In genomic region chr7:15998617-15999016, GRCh38 we compare ENCODE assay signal across 28 cellular contexts.
"Had no signal": no experiment of that assay in that cellular context is flagged by ENCODE, and none has a peak within 500 bp of the region (broad histone marks: within the 10 kb centered on the region; RNA-seq: fewer than 3 reads in every experiment).

No MANE protein-coding gene starts in this region.

- H3K9me3 Mint-ChIP-seq: activated CD4-positive, alpha-beta memory T cell treated with anti-CD3 and anti-CD28 coated beads for 36 hours; activated CD4-positive, alpha-beta T cell treated with anti-CD3 and anti-CD28 coated beads, Interleukin-2, amount 10 ng/mL, durations not matched to agents 24 days and 14 days; activated T-cell treated with anti-CD3 and anti-CD28 coated beads, Interleukin-2, amount 50 U/mL, for 24 hours; memory B cell; naive thymus-derived CD4-positive, alpha-beta T cell had no signal

- H3K36me3 Mint-ChIP-seq: activated CD4-positive, alpha-beta memory T cell treated with anti-CD3 and anti-CD28 coated beads for 36 hours; memory B cell; naive thymus-derived CD4-positive, alpha-beta T cell had no signal

- H3K4me1 Mint-ChIP-seq: activated CD4-positive, alpha-beta T cell treated with anti-CD3 and anti-CD28 coated beads, Interleukin-2, amount 10 ng/mL, durations not matched to agents 24 days and 14 days; memory B cell; naive thymus-derived CD4-positive, alpha-beta T cell had no signal

- H3K4me3 ChIP-seq: dorsolateral prefrontal cortex, heart right ventricle, ovary, psoas muscle, right atrium auricular region, tibial nerve had no signal

- H3K9me3 ChIP-seq: heart right ventricle, ovary, psoas muscle, right atrium auricular region, tibial nerve had no signal

- DNase-seq: activated CD4-positive, alpha-beta memory T cell treated with anti-CD3 and anti-CD28 coated beads for 36 hours; activated CD4-positive, alpha-beta T cell treated with anti-CD3 and anti-CD28 coated beads, Interleukin-2, amount 10 ng/mL, durations not matched to agents 24 days and 14 days; activated CD8-positive, alpha-beta memory T cell treated with anti-CD3 and anti-CD28 coated beads, Interleukin-2, amount 50 U/mL, for 48 hours; activated gamma-delta T cell treated with Interleukin-2 at 50 U/mL for 16 hours; activated naive CD4-positive, alpha-beta T cell treated with anti-CD3 and anti-CD28 coated beads, Interleukin-2, amount 50 U/mL, for 16 hours; activated T-cell treated with anti-CD3 and anti-CD28 coated beads, Interleukin-2, amount 50 U/mL, for 24 hours; amniotic stem cell; brain microvascular endothelial cell; central memory CD4-positive, alpha-beta T cell; dorsolateral prefrontal cortex; effector memory CD4-positive, alpha-beta T cell; heart right ventricle; midbrain; naive thymus-derived CD4-positive, alpha-beta T cell; ovary; psoas muscle; stimulated activated CD4-positive, alpha-beta T cell treated with anti-CD3 and anti-CD28 coated beads, Interleukin-2, amount 100 ng/mL, for 48 hours; stimulated activated naive CD4-positive, alpha-beta T cell treated with Interleukin-2 at 50 U/mL for 16 hours; T-helper 1 cell had no signal

- H3K27me3 Mint-ChIP-seq: activated CD4-positive, alpha-beta memory T cell treated with anti-CD3 and anti-CD28 coated beads for 36 hours; activated CD4-positive, alpha-beta T cell treated with anti-CD3 and anti-CD28 coated beads, Interleukin-2, amount 10 ng/mL, durations not matched to agents 24 days and 14 days; activated T-cell treated with anti-CD3 and anti-CD28 coated beads, Interleukin-2, amount 50 U/mL, for 24 hours; memory B cell; naive thymus-derived CD4-positive, alpha-beta T cell had no signal

- H3K27ac Mint-ChIP-seq: activated CD4-positive, alpha-beta memory T cell treated with anti-CD3 and anti-CD28 coated beads for 36 hours; activated CD4-positive, alpha-beta T cell treated with anti-CD3 and anti-CD28 coated beads, Interleukin-2, amount 10 ng/mL, durations not matched to agents 24 days and 14 days; activated T-cell treated with anti-CD3 and anti-CD28 coated beads, Interleukin-2, amount 50 U/mL, for 24 hours; memory B cell; naive thymus-derived CD4-positive, alpha-beta T cell; T-helper 2 cell treated with Interferon-gamma antibody and Interleukin-4, amounts not matched to agents 5 μg/mL and 100 μg/mL, for 36 hours had no signal

- H3K36me3 ChIP-seq: brain microvascular endothelial cell, heart right ventricle, ovary, right atrium auricular region, tibial nerve had no signal

- H3K4me1 ChIP-seq: heart right ventricle, psoas muscle, right atrium auricular region, tibial nerve had no signal

- H3K27me3 ChIP-seq: brain microvascular endothelial cell, dorsolateral prefrontal cortex, heart right ventricle, ovary, right atrium auricular region, tibial nerve had no signal

- H3K27ac ChIP-seq: brain microvascular endothelial cell, dorsolateral prefrontal cortex, heart right ventricle, ovary, psoas muscle, right atrium auricular region, tibial nerve, VCaP had no signal

- H3K4me3 Mint-ChIP-seq: activated CD4-positive, alpha-beta memory T cell treated with anti-CD3 and anti-CD28 coated beads for 36 hours; activated CD4-positive, alpha-beta T cell treated with anti-CD3 and anti-CD28 coated beads, Interleukin-2, amount 10 ng/mL, durations not matched to agents 24 days and 14 days; activated T-cell treated with anti-CD3 and anti-CD28 coated beads, Interleukin-2, amount 50 U/mL, for 24 hours; memory B cell; naive thymus-derived CD4-positive, alpha-beta T cell; T-helper 2 cell treated with Interferon-gamma antibody and Interleukin-4, amounts not matched to agents 5 μg/mL and 100 μg/mL, for 36 hours had no signal

- FAIRE-seq: astrocyte, TTC549 had no signal

- ATAC-seq: activated CD4-positive, CD25-positive, alpha-beta regulatory T cell treated with anti-CD3 and anti-CD28 coated beads, Interleukin-2, amount 50 U/mL, for 24 hours; esophagus mucosa; heart right ventricle; naive thymus-derived CD4-positive, alpha-beta T cell; psoas muscle had no signal
